Comparison of ENCODE assay signal across 19 cellular contexts in the genomic region with DNA sequence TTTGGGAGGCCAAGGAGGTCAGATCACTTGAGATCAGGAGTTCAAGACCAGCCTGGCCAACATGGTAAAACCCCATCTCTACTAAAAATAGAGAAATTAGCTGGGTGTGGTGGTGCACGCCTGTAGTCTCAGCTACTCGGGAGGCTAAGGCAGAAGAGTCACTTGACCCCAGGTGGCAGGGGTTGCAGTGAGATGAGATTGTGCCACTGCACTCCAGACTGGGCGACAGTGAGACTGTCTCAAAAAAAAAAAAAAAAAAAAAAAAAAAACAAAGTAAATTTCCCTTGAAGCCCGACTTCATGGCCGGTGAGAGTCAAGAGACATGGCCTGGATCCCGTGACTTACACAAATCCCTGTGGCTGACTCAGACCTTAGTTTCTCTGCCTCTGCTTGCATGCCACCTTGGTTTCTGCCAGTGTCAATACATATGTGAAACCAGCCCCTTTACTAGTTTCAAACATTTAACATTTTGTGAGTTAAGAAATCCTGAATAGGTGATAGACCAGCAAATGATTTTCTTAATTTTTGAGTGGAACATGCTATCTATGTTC.
DNase-seq lines count a peak whose midpoint lies in the region; ATAC-seq and TF ChIP-seq lines count a peak whose summit lies in the region.
"Had no signal": no experiment of that assay in that cellular context is flagged by ENCODE, and none has a peak within 500 bp of the region (broad histone marks: within the 10 kb centered on the region; RNA-seq: fewer than 3 reads in every experiment).

No MANE protein-coding gene starts in this region.

- DNase-seq in MCF 10A (ENCODE audit: unreplicated experiment) (peak; percentile 38), breast epithelium (ENCODE audit: low spot score in 2 of 2) (no peak), fibroblast of mammary gland (ENCODE audit: low read depth) (peak; percentile 69), G401 (ENCODE audit: low spot score) (no peak), NCI-H1436 treated with DMSO at 0.1 percent for 48 hours (lab: John Stamatoyannopoulos, UW) (no peak), tibial nerve (ENCODE audit: low spot score in 2 of 2) (no peak), natural killer cell (no peak)
- DNase-seq: activated CD4-positive, alpha-beta memory T cell treated with anti-CD3 and anti-CD28 coated beads for 36 hours; activated naive CD8-positive, alpha-beta T cell treated with anti-CD3 and anti-CD28 coated beads, Interleukin-2, amount 50 U/mL, for 24 hours; activated T-cell treated with anti-CD3 and anti-CD28 coated beads, Interleukin-2, amount 50 U/mL, for 48 hours; glutamatergic neuron; NCI-H82; stimulated activated naive CD8-positive, alpha-beta T cell treated with anti-CD3 and anti-CD28 coated beads, Interleukin-15, Interleukin-2, amounts not matched to agents 100 U/mL and 50 U/mL, for 24 hours; SW 1271 had no signal

- TF ChIP-seq EP300 in tibial nerve (IDR thresholded peaks at IDR 0.05), result no peak

- no peaks in the 10 kb centered on the region for H3K9me3 Mint-ChIP-seq in MCF 10A (ENCODE audit: unreplicated experiment)
- no peaks in the 10 kb centered on the region for H3K9me3 Mint-ChIP-seq in activated T-helper 17 cell treated with anti-CD3 and anti-CD28 coated beads, Interleukin-2, amount 50 U/mL, for 72 hours
- no peaks in the 10 kb centered on the region for H3K9me3 Mint-ChIP-seq in natural killer cell
- H3K9me3 Mint-ChIP-seq: activated CD4-positive, alpha-beta memory T cell treated with anti-CD3 and anti-CD28 coated beads for 36 hours; activated naive CD8-positive, alpha-beta T cell treated with anti-CD3 and anti-CD28 coated beads, Interleukin-2, amount 50 U/mL, for 24 hours; CD14-positive monocyte; nephron had no signal

- H3K9me3 ChIP-seq in breast epithelium (no peaks in the 10 kb centered on the region), tibial nerve (no peaks in the 10 kb centered on the region)

- TF ChIP-seq CTCF in MCF 10A (IDR thresholded peaks at IDR 0.05; ENCODE audit: unreplicated experiment) (no peak), breast epithelium (IDR thresholded peaks at IDR 0.05) (no peak), fibroblast of mammary gland (conservative IDR thresholded peaks at IDR 0.05; ENCODE audit: control insufficient read depth, insufficient read depth, low read depth, low read length) (no peak), tibial nerve (IDR thresholded peaks at IDR 0.05) (no peak), natural killer cell (IDR thresholded peaks at IDR 0.05) (no peak)

- no peak overlapping the region for H3K4me3 Mint-ChIP-seq in MCF 10A (ENCODE audit: unreplicated experiment)
- no peak overlapping the region for H3K4me3 Mint-ChIP-seq in activated T-helper 17 cell treated with anti-CD3 and anti-CD28 coated beads, Interleukin-2, amount 50 U/mL, for 72 hours
- no peak overlapping the region for H3K4me3 Mint-ChIP-seq in natural killer cell
- H3K4me3 Mint-ChIP-seq: activated CD4-positive, alpha-beta memory T cell treated with anti-CD3 and anti-CD28 coated beads for 36 hours; activated naive CD8-positive, alpha-beta T cell treated with anti-CD3 and anti-CD28 coated beads, Interleukin-2, amount 50 U/mL, for 24 hours; CD14-positive monocyte; nephron had no signal

- ATAC-seq in activated T-helper 17 cell treated with anti-CD3 and anti-CD28 coated beads, Interleukin-2, amount 50 U/mL, for 72 hours (replicated peaks), result peak; percentile 53
- no peak for ATAC-seq in natural killer cell
- ATAC-seq: activated naive CD8-positive, alpha-beta T cell treated with anti-CD3 and anti-CD28 coated beads, Interleukin-2, amount 50 U/mL, for 24 hours; HCT116; stimulated activated naive CD8-positive, alpha-beta T cell treated with anti-CD3 and anti-CD28 coated beads, Interleukin-15, Interleukin-2, amounts not matched to agents 100 U/mL and 50 U/mL, for 24 hours had no signal

- WGBS in tibial nerve, 2 donors, result 86 to 92% methylated on average over 6 of the region's 6 CpGs

- H3K27me3 ChIP-seq in breast epithelium (no peaks in the 10 kb centered on the region), tibial nerve (no peaks in the 10 kb centered on the region)

- H3K27me3 Mint-ChIP-seq in MCF 10A (ENCODE audit: insufficient read depth, unreplicated experiment) (no peaks in the 10 kb centered on the region), natural killer cell (ENCODE audit: low read depth in 2 of 2) (no peaks in the 10 kb centered on the region)
- no peaks in the 10 kb centered on the region for H3K27me3 Mint-ChIP-seq in activated T-helper 17 cell treated with anti-CD3 and anti-CD28 coated beads, Interleukin-2, amount 50 U/mL, for 72 hours
- H3K27me3 Mint-ChIP-seq: activated CD4-positive, alpha-beta memory T cell treated with anti-CD3 and anti-CD28 coated beads for 36 hours; activated naive CD8-positive, alpha-beta T cell treated with anti-CD3 and anti-CD28 coated beads, Interleukin-2, amount 50 U/mL, for 24 hours had no signal

- CTCF ChIA-PET in MCF 10A (lab: Yijun Ruan, JAX), result no interaction called here

- in situ Hi-C loops in G401 (cut with HindIII; ENCODE audit: low sequenced_read_pairs), result no loop called here

- TF ChIP-seq POLR2A in breast epithelium (IDR thresholded peaks at IDR 0.05) (no peak), tibial nerve (IDR thresholded peaks at IDR 0.05) (no peak)

- H3K36me3 Mint-ChIP-seq in MCF 10A (ENCODE audit: insufficient read depth, unreplicated experiment) (no peaks in the 10 kb centered on the region), natural killer cell (no peaks in the 10 kb centered on the region)
- peaks cover 2% of the 10 kb centered on the region for H3K36me3 Mint-ChIP-seq in activated T-helper 17 cell treated with anti-CD3 and anti-CD28 coated beads, Interleukin-2, amount 50 U/mL, for 72 hours (ENCODE audit: low read depth)
- H3K36me3 Mint-ChIP-seq: CD14-positive monocyte had no signal

- no peaks in the 10 kb centered on the region for H3K4me1 Mint-ChIP-seq in MCF 10A (ENCODE audit: insufficient read depth, unreplicated experiment)
- peaks cover 7% of the 10 kb centered on the region for H3K4me1 Mint-ChIP-seq in activated T-helper 17 cell treated with anti-CD3 and anti-CD28 coated beads, Interleukin-2, amount 50 U/mL, for 72 hours
- H3K4me1 Mint-ChIP-seq in natural killer cell, result peaks cover 6 to 18% of the 10 kb centered on the region in 2 donors
- H3K4me1 Mint-ChIP-seq: CD14-positive monocyte had no signal

- no peak overlapping the region for H3K27ac ChIP-seq in breast epithelium
- no peak overlapping the region for H3K27ac ChIP-seq in tibial nerve

- H3K4me3 ChIP-seq in breast epithelium (no peak overlapping the region), fibroblast of mammary gland (ENCODE audit: control insufficient read depth, low read depth, low read length) (no peak overlapping the region), tibial nerve (no peak overlapping the region)
- H3K4me3 ChIP-seq: lung had no signal

- POLR2A ChIA-PET in MCF 10A (lab: Yijun Ruan, JAX), result interaction anchor here (0.9 kb wide), 1 partner anchor 23 kb away, joined by 4 read pairs; no protein-coding TSS in a partner anchor

- intact Hi-C loops in MCF 10A (cut with micrococcal nuclease) (no loop called here), breast epithelium (cut with DNase I; ENCODE audit: low total_unique reads) (no loop called here), natural killer cell (cut with micrococcal nuclease) (no loop called here)

- no peaks in the 10 kb centered on the region for H3K36me3 ChIP-seq in breast epithelium
- H3K36me3 ChIP-seq in tibial nerve, result no peaks in the 10 kb centered on the region

- H3K4me1 ChIP-seq in breast epithelium, result no peaks in the 10 kb centered on the region
- H3K4me1 ChIP-seq in tibial nerve, result peaks cover 0 to 5% (median 0%) of the 10 kb centered on the region in 4 donors

- TSS peak; percentile 47 for BruUV-seq in MCF 10A (replicated peaks; lab: Mats Ljungman, UMichigan)

- H3K27ac Mint-ChIP-seq in MCF 10A (ENCODE audit: low read depth, unreplicated experiment) (no peak overlapping the region), natural killer cell (no peak overlapping the region)
- H3K27ac Mint-ChIP-seq in activated T-helper 17 cell treated with anti-CD3 and anti-CD28 coated beads, Interleukin-2, amount 50 U/mL, for 72 hours, result no peak overlapping the region
- H3K27ac Mint-ChIP-seq: activated CD4-positive, alpha-beta memory T cell treated with anti-CD3 and anti-CD28 coated beads for 36 hours; activated naive CD8-positive, alpha-beta T cell treated with anti-CD3 and anti-CD28 coated beads, Interleukin-2, amount 50 U/mL, for 24 hours; CD14-positive monocyte; nephron had no signal

Comparison
In these comparisons a context has a peak if more than half of its experiments do, and no peak if none do; other contexts are left out.
1. DNase-seq: peak in MCF 10A (single experiment) and fibroblast of mammary gland (single experiment); none in breast epithelium (0 of 2), G401 (single experiment), NCI-H1436 treated with DMSO at 0.1 percent for 48 hours (single experiment), tibial nerve (0 of 2) and natural killer cell (single experiment).